In the genomic region with DNA sequence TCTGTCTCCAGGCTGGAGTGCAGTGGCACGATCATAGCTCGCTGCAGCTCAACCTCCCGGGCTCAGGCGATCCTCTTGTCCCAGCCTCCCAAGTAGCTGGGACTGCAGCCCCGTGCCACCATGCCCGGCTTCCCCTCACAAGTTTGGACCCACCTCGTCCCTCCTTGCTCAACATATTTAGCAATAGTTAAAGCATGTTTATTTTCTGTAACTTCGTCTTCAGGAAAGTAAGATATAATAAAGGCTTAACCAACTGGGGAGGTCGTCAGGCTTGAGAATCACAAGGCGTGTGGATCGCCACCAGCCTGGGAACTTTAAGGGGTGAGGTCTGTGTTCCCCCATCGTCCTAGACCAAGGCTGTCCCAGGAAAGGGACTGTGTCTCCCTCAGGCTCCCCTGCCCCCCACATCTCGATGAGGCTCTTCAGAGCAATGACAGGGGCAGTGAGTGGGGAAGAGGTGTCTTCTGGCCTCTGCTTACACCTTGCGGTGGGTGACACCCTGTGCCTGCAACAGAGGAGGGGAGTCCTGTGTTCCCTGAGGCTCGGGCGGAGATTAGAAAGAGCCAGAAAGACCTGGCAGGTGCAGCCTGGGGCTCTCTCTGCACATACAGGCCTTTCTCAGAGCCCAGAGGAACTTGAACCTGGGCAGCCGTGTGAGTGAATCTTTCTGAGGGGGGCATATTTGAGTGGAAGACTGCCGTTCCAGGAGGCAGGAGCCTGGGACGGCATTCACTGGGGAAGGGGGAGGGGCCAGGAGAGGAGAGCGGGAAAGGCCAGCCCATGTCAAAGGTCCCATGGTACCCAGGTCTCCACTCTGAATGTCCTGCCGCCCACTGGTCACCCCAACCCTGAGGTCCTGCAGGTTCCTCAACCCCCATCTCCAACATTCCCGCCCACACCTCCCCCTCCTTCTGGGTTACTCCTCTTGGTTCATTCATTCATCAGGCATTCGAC, we compare ENCODE assay signal across 16 cellular contexts.
A peak's percentile ranks its signal among the peaks of the same experiment; 100 is the strongest.
DNase-seq lines count a peak whose midpoint lies in the region; ATAC-seq and TF ChIP-seq lines count a peak whose summit lies in the region.
"Had no signal": no experiment of that assay in that cellular context is flagged by ENCODE, and none has a peak within 500 bp of the region (broad histone marks: within the 10 kb centered on the region; RNA-seq: fewer than 3 reads in every experiment).

No MANE protein-coding gene starts in this region.

- intact Hi-C loops in activated CD4-positive, alpha-beta T cell treated with anti-CD3 and anti-CD28 coated beads, Interleukin-2, amount 10 ng/mL, durations not matched to agents 24 days and 14 days (cut with micrococcal nuclease) = no loop called here

- peak; percentile 43 for DNase-seq in activated effector memory CD4-positive, alpha-beta T cell treated with anti-CD3 and anti-CD28 coated beads, Interleukin-2, amount 50 U/mL, for 16 hours
- DNase-seq in activated effector memory CD4-positive, alpha-beta T cell treated with Interleukin-2 at 50 U/mL for 16 hours = no peak
- peak; percentile 24 for DNase-seq in cerebellar cortex (ENCODE audit: low spot score)
- peak; percentile 64 for DNase-seq in mesenteric fat pad (ENCODE audit: low spot score)
- peak; percentile 58 for DNase-seq in type B pancreatic cell (ENCODE audit: extremely low spot score, unreplicated experiment)
- DNase-seq in activated CD4-positive, alpha-beta T cell treated with anti-CD3 and anti-CD28 coated beads, Interleukin-2, amount 10 ng/mL, durations not matched to agents 24 days and 14 days = no peak
- DNase-seq in dermis blood vessel endothelial cell = no peak
- DNase-seq: activated naive CD8-positive, alpha-beta T cell treated with anti-CD3 and anti-CD28 coated beads for 36 hours; KG1; NCI-H345; stimulated activated CD4-positive, alpha-beta T cell treated with anti-CD3 and anti-CD28 coated beads, Interleukin-12 subunit alpha, Interleukin-12 subunit beta, amount 100 ng/mL, for 4 hours had no signal

- H3K4me1 Mint-ChIP-seq in type B pancreatic cell (ENCODE audit: unreplicated experiment) = peaks cover 23% of the 10 kb centered on the region
- peaks cover 6% of the 10 kb centered on the region for H3K4me1 Mint-ChIP-seq in activated CD4-positive, alpha-beta T cell treated with anti-CD3 and anti-CD28 coated beads, Interleukin-2, amount 10 ng/mL, durations not matched to agents 24 days and 14 days

- peak overlapping the region; percentile 52 for H3K27ac Mint-ChIP-seq in type B pancreatic cell
- no peak overlapping the region for H3K27ac Mint-ChIP-seq in activated CD4-positive, alpha-beta T cell treated with anti-CD3 and anti-CD28 coated beads, Interleukin-2, amount 10 ng/mL, durations not matched to agents 24 days and 14 days
- H3K27ac Mint-ChIP-seq: activated CD8-positive, alpha-beta T cell treated with anti-CD3 and anti-CD28 coated beads for 36 hours; activated naive CD8-positive, alpha-beta T cell treated with anti-CD3 and anti-CD28 coated beads for 36 hours; activated T-cell treated with anti-CD3 and anti-CD28 coated beads, Interleukin-2, amount 50 U/mL, for 72 hours had no signal

- no peaks in the 10 kb centered on the region for H3K36me3 Mint-ChIP-seq in type B pancreatic cell
- no peaks in the 10 kb centered on the region for H3K36me3 Mint-ChIP-seq in activated CD4-positive, alpha-beta T cell treated with anti-CD3 and anti-CD28 coated beads, Interleukin-2, amount 10 ng/mL, durations not matched to agents 24 days and 14 days (ENCODE audit: low read depth)
- H3K36me3 Mint-ChIP-seq: activated naive CD8-positive, alpha-beta T cell treated with anti-CD3 and anti-CD28 coated beads for 36 hours had no signal

- TF ChIP-seq CTCF in type B pancreatic cell (conservative IDR thresholded peaks at IDR 0.05) = no peak

- no peaks in the 10 kb centered on the region for H3K9me3 Mint-ChIP-seq in type B pancreatic cell
- H3K9me3 Mint-ChIP-seq in activated CD4-positive, alpha-beta T cell treated with anti-CD3 and anti-CD28 coated beads, Interleukin-2, amount 10 ng/mL, durations not matched to agents 24 days and 14 days = no peaks in the 10 kb centered on the region
- H3K9me3 Mint-ChIP-seq: activated CD8-positive, alpha-beta T cell treated with anti-CD3 and anti-CD28 coated beads for 36 hours; activated naive CD8-positive, alpha-beta T cell treated with anti-CD3 and anti-CD28 coated beads for 36 hours; activated T-cell treated with anti-CD3 and anti-CD28 coated beads, Interleukin-2, amount 50 U/mL, for 72 hours had no signal

- peaks cover 3% of the 10 kb centered on the region for H3K27me3 Mint-ChIP-seq in type B pancreatic cell
- peaks cover 23% of the 10 kb centered on the region for H3K27me3 Mint-ChIP-seq in activated CD4-positive, alpha-beta T cell treated with anti-CD3 and anti-CD28 coated beads, Interleukin-2, amount 10 ng/mL, durations not matched to agents 24 days and 14 days

- ATAC-seq in HG02610 (IDR thresholded peaks at IDR 0.05; ENCODE audit: unreplicated experiment) = no peak
- ATAC-seq: activated CD8-positive, alpha-beta T cell treated with anti-CD3 and anti-CD28 coated beads for 36 hours; activated T-cell treated with anti-CD3 and anti-CD28 coated beads, Interleukin-2, amount 50 U/mL, for 72 hours; heart left ventricle; left ventricle myocardium superior had no signal

- H3K4me3 Mint-ChIP-seq in type B pancreatic cell = no peak overlapping the region
- no peak overlapping the region for H3K4me3 Mint-ChIP-seq in activated CD4-positive, alpha-beta T cell treated with anti-CD3 and anti-CD28 coated beads, Interleukin-2, amount 10 ng/mL, durations not matched to agents 24 days and 14 days
- H3K4me3 Mint-ChIP-seq: activated CD8-positive, alpha-beta T cell treated with anti-CD3 and anti-CD28 coated beads for 36 hours; activated naive CD8-positive, alpha-beta T cell treated with anti-CD3 and anti-CD28 coated beads for 36 hours; activated T-cell treated with anti-CD3 and anti-CD28 coated beads, Interleukin-2, amount 50 U/mL, for 72 hours had no signal

Comparison
In these comparisons a context has a peak if more than half of its experiments do, and no peak if none do; other contexts are left out.
1. DNase-seq: peak in activated effector memory CD4-positive, alpha-beta T cell treated with anti-CD3 and anti-CD28 coated beads, Interleukin-2, amount 50 U/mL, for 16 hours (single experiment), cerebellar cortex (single experiment), mesenteric fat pad (single experiment) and type B pancreatic cell (single experiment); none in activated effector memory CD4-positive, alpha-beta T cell treated with Interleukin-2 at 50 U/mL for 16 hours (single experiment), activated CD4-positive, alpha-beta T cell treated with anti-CD3 and anti-CD28 coated beads, Interleukin-2, amount 10 ng/mL, durations not matched to agents 24 days and 14 days (single experiment) and dermis blood vessel endothelial cell (single experiment).